17 cellular contexts compared by ENCODE assay signal in genomic region chr9:105484226-105484625, GRCh38. TPM values are rescaled to one million over a fixed set of nuclear protein-coding genes. Genes with fewer than 3 reads are reported as not detected.
DNase-seq lines count a peak whose midpoint lies in the region; ATAC-seq, FAIRE-seq and TF ChIP-seq lines count a peak whose summit lies in the region.
"Had no signal": no experiment of that assay in that cellular context is flagged by ENCODE, and none has a peak within 500 bp of the region (broad histone marks: within the 10 kb centered on the region; RNA-seq: fewer than 3 reads in every experiment).

No MANE protein-coding gene starts in this region.

- H3K36me3 ChIP-seq in pancreas = no peaks in the 10 kb centered on the region

- no peaks in the 10 kb centered on the region for H3K9me3 ChIP-seq in pancreas
- H3K9me3 ChIP-seq: HAP-1 had no signal

- H3K4me1 ChIP-seq in pancreas = no peaks in the 10 kb centered on the region
- H3K4me1 ChIP-seq: HAP-1 had no signal

- TF ChIP-seq CTCF in pancreas (IDR thresholded peaks at IDR 0.05) = no peak

- WGBS in pancreas, 2 donors = 91 to 96% methylated on average over 2 of the region's 2 CpGs

- H3K4me3 ChIP-seq in pancreas = no peak overlapping the region
- H3K4me3 ChIP-seq: HAP-1 had no signal

- ATAC-seq in pancreas (no peak), GM21717 (IDR thresholded peaks at IDR 0.05; ENCODE audit: unreplicated experiment) (no peak)

- no peak overlapping the region for H3K27ac ChIP-seq in pancreas

- DNase-seq in LoVo (ENCODE audit: low spot score) (peak; percentile 53), frontal cortex (ENCODE audit: low spot score in 2 of 2) (no peak), pancreas (no peak), retina (no peak), NCI-H1048 (lab: John Stamatoyannopoulos, UW) (no peak)
- DNase-seq: C1 segment of cervical spinal cord; Calu3; CD4-positive, alpha-beta T cell; DMS 273 treated with DMSO at 0.1 percent for 48 hours; DMS79 treated with DMSO at 0.1 percent for 48 hours; EL; GOT3 had no signal

- intact Hi-C loops in pancreas (cut with DNase I) = no loop called here

- H3K27me3 ChIP-seq in pancreas = no peaks in the 10 kb centered on the region

- FAIRE-seq in A204.1 (lab: Jason Lieb, UNC) = peak; percentile 59
- peak; percentile 89 for FAIRE-seq in frontal cortex (lab: Jason Lieb, UNC)
- peak; percentile 65 for FAIRE-seq in pancreas (lab: Jason Lieb, UNC)
- FAIRE-seq: G401.6, HTR-8/SVneo had no signal

RNA-seq across cellular contexts. Expression of gene FSD1L, which starts 36.4 kb away (rescaled TPM):
- total RNA-seq in frontal cortex (138 TPM), pancreas (1 to 10 TPM; 1.5 to 8.2 (median 2.7) TPM)
- 1 to 10 TPM; 1.4 to 2.7 TPM for polyA plus RNA-seq in pancreas

Comparison
In these comparisons a context has a peak if more than half of its experiments do, and no peak if none do; other contexts are left out.
1. RNA of gene FSD1L, which starts 36.4 kb away (total RNA-seq): 138 TPM in frontal cortex (single experiment); 1.5 to 8.2 TPM in pancreas; every median in the first group is over 10 times any median in the second.